ENCODE assay signal across 12 cellular contexts in the genomic region with DNA sequence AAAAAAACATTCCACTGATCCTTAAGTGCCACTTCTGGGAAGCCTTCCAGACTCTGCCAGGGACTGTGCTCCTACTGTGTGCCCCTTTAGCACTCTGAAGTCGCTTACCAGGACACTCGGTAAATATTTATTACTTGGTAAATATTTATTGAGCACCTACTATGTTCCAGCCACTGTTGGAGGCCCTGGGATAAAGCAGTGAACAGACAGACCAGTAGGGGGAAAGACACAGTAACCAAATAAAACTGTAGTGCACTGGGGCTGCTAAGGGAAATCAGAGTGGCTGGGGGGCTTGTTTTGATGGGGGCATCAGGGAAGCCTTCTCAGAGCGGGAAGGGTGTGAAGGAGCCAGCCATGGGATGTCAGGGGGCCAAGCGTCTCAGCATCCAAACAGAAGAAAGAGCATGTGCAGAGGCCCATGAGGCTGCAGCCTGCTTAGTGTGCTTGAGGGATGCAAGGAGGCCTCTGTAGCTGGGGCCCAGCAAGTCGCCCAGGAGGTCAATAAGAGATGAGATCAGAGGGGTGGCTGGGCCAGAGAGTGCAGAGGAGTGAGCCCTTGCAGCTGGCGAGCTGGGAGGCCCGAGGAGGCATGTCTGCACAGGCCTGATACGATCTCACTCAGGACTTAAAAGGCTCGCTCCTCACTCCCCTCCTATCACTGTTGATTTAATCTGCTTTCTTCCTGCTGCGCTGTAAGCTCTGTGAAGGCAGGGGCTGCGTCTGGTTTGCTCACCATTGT. TPM values are rescaled to one million over a fixed set of nuclear protein-coding genes. Genes with fewer than 3 reads are reported as not detected.
DNase-seq lines count a peak whose midpoint lies in the region; ATAC-seq and TF ChIP-seq lines count a peak whose summit lies in the region.
"Had no signal": no experiment of that assay in that cellular context is flagged by ENCODE, and none has a peak within 500 bp of the region (broad histone marks: within the 10 kb centered on the region; RNA-seq: fewer than 3 reads in every experiment).

No MANE protein-coding gene starts in this region.

- no peaks in the 10 kb centered on the region for H3K9me3 ChIP-seq in right atrium auricular region

- no peak overlapping the region for H3K4me2 ChIP-seq in mesendoderm (ENCODE audit: low read length)

- peak overlapping the region; percentile 86 for H2BK120ac ChIP-seq in mesendoderm (ENCODE audit: low read depth, low read length)

- no peak overlapping the region for H4K8ac ChIP-seq in mesendoderm (ENCODE audit: low read depth, low read length)

- no peak overlapping the region for H3K23ac ChIP-seq in mesendoderm (ENCODE audit: low read length)

- peak overlapping the region; percentile 94 for H2BK5ac ChIP-seq in mesendoderm (ENCODE audit: low read length)

- H3K79me1 ChIP-seq in mesendoderm (ENCODE audit: low read length) = peaks cover 24% of the 10 kb centered on the region

- H3K4me1 ChIP-seq in right atrium auricular region = peaks cover 0 to 11% of the 10 kb centered on the region in 2 donors
- H3K4me1 ChIP-seq in mesendoderm (ENCODE audit: control insufficient read depth, low read depth, low read length) = peaks cover 13% of the 10 kb centered on the region

- no peak for TF ChIP-seq CTCF in right atrium auricular region (IDR thresholded peaks at IDR 0.05)
- no peak for TF ChIP-seq CTCF in epithelial cell of esophagus (IDR thresholded peaks at IDR 0.05; ENCODE audit: insufficient read depth, low read depth, low read length, missing control alignments)

- no peak overlapping the region for H3K27ac ChIP-seq in right atrium auricular region
- H3K27ac ChIP-seq in mesendoderm (ENCODE audit: low read depth, low read length) = peak overlapping the region; percentile 86

- peak overlapping the region; percentile 69 for H3K56ac ChIP-seq in mesendoderm (ENCODE audit: low read length)

- no peaks in the 10 kb centered on the region for H3K36me3 ChIP-seq in right atrium auricular region
- H3K36me3 ChIP-seq in mesendoderm (ENCODE audit: control insufficient read depth, insufficient read depth, low read length) = no peaks in the 10 kb centered on the region

- H3K27me3 ChIP-seq in right atrium auricular region = no peaks in the 10 kb centered on the region
- H3K27me3 ChIP-seq in mesendoderm (ENCODE audit: insufficient read depth, low read length, poor library complexity) = no peaks in the 10 kb centered on the region

- peak overlapping the region; percentile 89 for H3K18ac ChIP-seq in mesendoderm (ENCODE audit: low read length)

- peaks cover 21% of the 10 kb centered on the region for H3K79me2 ChIP-seq in mesendoderm (ENCODE audit: control insufficient read depth, insufficient read depth, low read length)

- H4K5ac ChIP-seq in mesendoderm (ENCODE audit: low read length) = peak overlapping the region; percentile 59

- H3K9ac ChIP-seq in mesendoderm (ENCODE audit: low read length) = peak overlapping the region; percentile 25

- no CpG with 5 or more reads among the region's 11 CpGs for WGBS in mesendoderm (ENCODE audit: extremely low coverage, insufficient coverage, low lambda C conversion rate)

- H3K4ac ChIP-seq in mesendoderm (ENCODE audit: low read depth, low read length) = peak overlapping the region; percentile 86

- H2AK5ac ChIP-seq in mesendoderm (ENCODE audit: low read length) = peak overlapping the region; percentile 49

- no peak overlapping the region for H2BK15ac ChIP-seq in mesendoderm (replicated peaks; ENCODE audit: low read depth)

- H3K4me3 ChIP-seq in right atrium auricular region = no peak overlapping the region
- H3K4me3 ChIP-seq in epithelial cell of esophagus (ENCODE audit: low read length) = no peak overlapping the region
- H3K4me3 ChIP-seq in mesendoderm (ENCODE audit: low read length) = no peak overlapping the region

- peak; percentile 71 for DNase-seq in Right ventricle myocardium superior
- DNase-seq in right atrium auricular region (ENCODE audit: low spot score) = no peak
- DNase-seq in epithelial cell of esophagus (ENCODE audit: low read depth) = peak; percentile 31
- peak; percentile 99 for DNase-seq in mesendoderm
- no peak for DNase-seq in activated CD8-positive, alpha-beta memory T cell treated with anti-CD3 and anti-CD28 coated beads, Interleukin-2, amount 50 U/mL, for 48 hours
- DNase-seq: activated effector memory CD4-positive, alpha-beta T cell treated with anti-CD3 and anti-CD28 coated beads, Interleukin-2, amount 50 U/mL, for 16 hours; NCI-H1694 treated with DMSO at 0.1 percent for 48 hours; occipital lobe; RPMI8226 had no signal

- ATAC-seq in Right ventricle myocardium superior (ENCODE audit: poor library complexity) (peak; percentile 91), HG03432 (IDR thresholded peaks at IDR 0.05; ENCODE audit: unreplicated experiment) (no peak), GM21528 (IDR thresholded peaks at IDR 0.05; ENCODE audit: low FRiP score, unreplicated experiment) (no peak), HG02642 (IDR thresholded peaks at IDR 0.05; ENCODE audit: poor library complexity, unreplicated experiment) (no peak)

- intact Hi-C loops in Right ventricle myocardium superior (cut with DNase I) = no loop called here

RNA-seq across cellular contexts. Expression of gene KAZN, which starts 28.6 kb away (rescaled TPM):
- 3.7 TPM for total RNA-seq in Right ventricle myocardium superior
- total RNA-seq in right atrium auricular region = 1 to 10 TPM; 3.9 to 6.8 TPM
- polyA plus RNA-seq in mesendoderm (2013, experiment 1 of 2) = 10.8 TPM
- 10.6 TPM for polyA plus RNA-seq in mesendoderm (2013, experiment 2 of 2)

Comparison
In these comparisons a context has a peak if more than half of its experiments do, and no peak if none do; other contexts are left out.
1. DNase-seq: peak in Right ventricle myocardium superior (single experiment), epithelial cell of esophagus (single experiment) and mesendoderm (single experiment); none in right atrium auricular region (single experiment) and activated CD8-positive, alpha-beta memory T cell treated with anti-CD3 and anti-CD28 coated beads, Interleukin-2, amount 50 U/mL, for 48 hours (single experiment).